ENCODE assay signal across 20 cellular contexts in genomic region chr9:33124046-33124445, GRCh38. TPM values are rescaled to one million over a fixed set of nuclear protein-coding genes. Genes with fewer than 3 reads are reported as not detected.
A peak's percentile ranks its signal among the peaks of the same experiment; 100 is the strongest.
DNase-seq lines count a peak whose midpoint lies in the region; ATAC-seq lines count a peak whose summit lies in the region.
"Had no signal": no experiment of that assay in that cellular context is flagged by ENCODE, and none has a peak within 500 bp of the region (broad histone marks: within the 10 kb centered on the region; RNA-seq: fewer than 3 reads in every experiment).

No MANE protein-coding gene starts in this region.

- H3K36me3 ChIP-seq in CD4-positive, alpha-beta memory T cell (ENCODE audit: insufficient read depth, low read length), result peaks cover 35% of the 10 kb centered on the region
- H3K36me3 ChIP-seq: SJSA1 had no signal

- no peak overlapping the region for H3K27ac ChIP-seq in CD4-positive, alpha-beta memory T cell (ENCODE audit: low read depth, low read length)
- H3K27ac ChIP-seq: SJSA1 had no signal

- H3K9me3 Mint-ChIP-seq in CD4-positive, alpha-beta memory T cell, result no peaks in the 10 kb centered on the region
- no peaks in the 10 kb centered on the region for H3K9me3 Mint-ChIP-seq in activated T-helper 17 cell treated with anti-CD3 and anti-CD28 coated beads, Interleukin-2, amount 50 U/mL, for 72 hours
- H3K9me3 Mint-ChIP-seq in naive B cell, result no peaks in the 10 kb centered on the region
- no peaks in the 10 kb centered on the region for H3K9me3 Mint-ChIP-seq in stimulated activated naive B cell treated with anti-CD40 and anti-IgM and Interleukin-4, amounts not matched to agents 10 μg/mL and 1 μg/mL and 100 μg/mL, for 72 hours

- DNase-seq in CD4-positive, alpha-beta memory T cell, result no peak
- DNase-seq in naive B cell (no peak), NCI-H345 (lab: John Stamatoyannopoulos, UW) (no peak), DMS53 (lab: John Stamatoyannopoulos, UW) (no peak)
- no peak for DNase-seq in stimulated activated naive B cell treated with anti-CD40 and anti-IgM and Interleukin-4, amounts not matched to agents 10 μg/mL and 1 μg/mL and 100 μg/mL, for 72 hours
- DNase-seq in stimulated activated CD4-positive, alpha-beta T cell treated with anti-CD3 and anti-CD28 coated beads, Interleukin-15, amount 100 ng/mL, for 24 hours, result no peak
- DNase-seq: ACHN; AML-193; DND-41; GOT3; MV-4-11; NCI-H1417; NCI-H1930; NCI-H446; NCI-H69; NK-92 treated with Interleukin-12 subunit alpha and Interleukin-12 subunit beta, amount 100 ng/mL, for 24 hours; PC-3 had no signal

- H3K9me3 ChIP-seq in CD4-positive, alpha-beta memory T cell (ENCODE audit: control insufficient read depth in 1 of 2, low read length in 2 of 2), result no peaks in the 10 kb centered on the region
- H3K9me3 ChIP-seq: SJSA1 had no signal

- H3K4me1 Mint-ChIP-seq in CD4-positive, alpha-beta memory T cell, result peaks cover 23 to 61% (median 38%) of the 10 kb centered on the region in 4 donors
- H3K4me1 Mint-ChIP-seq in activated T-helper 17 cell treated with anti-CD3 and anti-CD28 coated beads, Interleukin-2, amount 50 U/mL, for 72 hours, result peaks cover 39% of the 10 kb centered on the region
- peaks cover 63 to 88% (median 63%) of the 10 kb centered on the region in 3 donors for H3K4me1 Mint-ChIP-seq in naive B cell
- peaks cover 63 to 86% of the 10 kb centered on the region in 2 donors for H3K4me1 Mint-ChIP-seq in stimulated activated naive B cell treated with anti-CD40 and anti-IgM and Interleukin-4, amounts not matched to agents 10 μg/mL and 1 μg/mL and 100 μg/mL, for 72 hours

- intact Hi-C loops in CD4-positive, alpha-beta memory T cell (cut with micrococcal nuclease), result no loop called here

- H3K27ac Mint-ChIP-seq in CD4-positive, alpha-beta memory T cell, result peak overlapping the region in 4 of 7 donors; percentile 26 to 68 (median 48)
- peak overlapping the region; percentile 80 for H3K27ac Mint-ChIP-seq in activated T-helper 17 cell treated with anti-CD3 and anti-CD28 coated beads, Interleukin-2, amount 50 U/mL, for 72 hours
- H3K27ac Mint-ChIP-seq in naive B cell, result peak overlapping the region; percentile 99 to 100 (median 100)
- H3K27ac Mint-ChIP-seq in stimulated activated naive B cell treated with anti-CD40 and anti-IgM and Interleukin-4, amounts not matched to agents 10 μg/mL and 1 μg/mL and 100 μg/mL, for 72 hours, result peak overlapping the region; percentile 96

- H3K4me3 ChIP-seq in CD4-positive, alpha-beta memory T cell (ENCODE audit: low read length in 2 of 2), result no peak overlapping the region
- H3K4me3 ChIP-seq: K562, SJSA1 had no signal

- H3K36me3 Mint-ChIP-seq in CD4-positive, alpha-beta memory T cell, result peaks cover 42 to 73% of the 10 kb centered on the region in 2 donors
- peaks cover 86% of the 10 kb centered on the region for H3K36me3 Mint-ChIP-seq in activated T-helper 17 cell treated with anti-CD3 and anti-CD28 coated beads, Interleukin-2, amount 50 U/mL, for 72 hours (ENCODE audit: low read depth)
- H3K36me3 Mint-ChIP-seq in naive B cell, result peaks cover 13 to 17% of the 10 kb centered on the region in 2 donors
- H3K36me3 Mint-ChIP-seq in stimulated activated naive B cell treated with anti-CD40 and anti-IgM and Interleukin-4, amounts not matched to agents 10 μg/mL and 1 μg/mL and 100 μg/mL, for 72 hours, result peaks cover 39 to 82% of the 10 kb centered on the region in 2 donors

- POLR2A ChIA-PET in CD4-positive, alpha-beta memory T cell (lab: Charles Lee; ENCODE audit: partially characterized antibody), result interaction anchor here (0.7 to 1.6 kb wide), 3 partner anchors 14 to 43 kb away, joined by 3 to 5 read pairs (median 5); partner anchors contain the start of gene B4GALT1

- CTCF ChIA-PET in CD4-positive, alpha-beta memory T cell (lab: Charles Lee; ENCODE audit: partially characterized antibody), result interaction anchor here (0.8 kb wide), 1 partner anchor 47 kb away, joined by 3 read pairs; no protein-coding TSS in a partner anchor

- H3K4me3 Mint-ChIP-seq in CD4-positive, alpha-beta memory T cell, result no peak overlapping the region
- no peak overlapping the region for H3K4me3 Mint-ChIP-seq in activated T-helper 17 cell treated with anti-CD3 and anti-CD28 coated beads, Interleukin-2, amount 50 U/mL, for 72 hours
- H3K4me3 Mint-ChIP-seq in naive B cell, result peak overlapping the region in 7 of 8 donors; percentile 35 to 91 (median 85)
- peak overlapping the region; percentile 3 to 29 for H3K4me3 Mint-ChIP-seq in stimulated activated naive B cell treated with anti-CD40 and anti-IgM and Interleukin-4, amounts not matched to agents 10 μg/mL and 1 μg/mL and 100 μg/mL, for 72 hours

- no peaks in the 10 kb centered on the region for H3K27me3 Mint-ChIP-seq in CD4-positive, alpha-beta memory T cell
- H3K27me3 Mint-ChIP-seq in activated T-helper 17 cell treated with anti-CD3 and anti-CD28 coated beads, Interleukin-2, amount 50 U/mL, for 72 hours, result no peaks in the 10 kb centered on the region
- no peaks in the 10 kb centered on the region for H3K27me3 Mint-ChIP-seq in naive B cell
- no peaks in the 10 kb centered on the region for H3K27me3 Mint-ChIP-seq in stimulated activated naive B cell treated with anti-CD40 and anti-IgM and Interleukin-4, amounts not matched to agents 10 μg/mL and 1 μg/mL and 100 μg/mL, for 72 hours

- H3K27me3 ChIP-seq in CD4-positive, alpha-beta memory T cell (ENCODE audit: insufficient read depth, low read length), result no peaks in the 10 kb centered on the region
- H3K27me3 ChIP-seq: SJSA1 had no signal

- no peak for ATAC-seq in activated T-helper 17 cell treated with anti-CD3 and anti-CD28 coated beads, Interleukin-2, amount 50 U/mL, for 72 hours (replicated peaks)
- no peak for ATAC-seq in naive B cell (ENCODE audit: low read depth in 2 of 2)
- no peak for ATAC-seq in stimulated activated naive B cell treated with anti-CD40 and anti-IgM and Interleukin-4, amounts not matched to agents 10 μg/mL and 1 μg/mL and 100 μg/mL, for 72 hours (replicated peaks)
- ATAC-seq: K562, PC-3 had no signal

- H3K4me1 ChIP-seq in CD4-positive, alpha-beta memory T cell (ENCODE audit: insufficient read depth, low read length), result no peaks in the 10 kb centered on the region
- H3K4me1 ChIP-seq: SJSA1 had no signal

RNA-seq across cellular contexts. Expression of gene B4GALT1, which starts 43.1 kb away (rescaled TPM):
- total RNA-seq in CD4-positive, alpha-beta memory T cell, result 10 to 100 TPM; 54.1 to 56.0 TPM
- 10 to 100 TPM; 16.6 to 32.0 TPM for polyA plus RNA-seq in CD4-positive, alpha-beta memory T cell
- total RNA-seq in activated T-helper 17 cell treated with anti-CD3 and anti-CD28 coated beads, Interleukin-2, amount 50 U/mL, for 72 hours, result 10 to 100 TPM; 45.4 to 57.9 TPM
- polyA plus RNA-seq in naive B cell (ENCODE audit: low read depth in 6 of 6), result 100 to 1,000 TPM in 1 of 6 donors, 10 to 100 TPM in 5; 30.4 to 112 (median 72.8) TPM

RNA-seq across cellular contexts. Expression of gene SMU1, which starts 47.6 kb away (rescaled TPM):
- 10 to 100 TPM; 30.9 to 31.6 TPM for total RNA-seq in CD4-positive, alpha-beta memory T cell
- polyA plus RNA-seq in CD4-positive, alpha-beta memory T cell, result 10 to 100 TPM; 21.8 to 33.0 TPM
- total RNA-seq in activated T-helper 17 cell treated with anti-CD3 and anti-CD28 coated beads, Interleukin-2, amount 50 U/mL, for 72 hours, result 10 to 100 TPM; 24.2 to 30.9 TPM
- polyA plus RNA-seq in naive B cell (ENCODE audit: low read depth in 6 of 6), result 10 to 100 TPM; 19.6 to 44.5 (median 25.8) TPM

Comparison
In these comparisons a context has a peak if more than half of its experiments do, and no peak if none do; other contexts are left out.
1. H3K27ac Mint-ChIP-seq: peak in every context shown above with its lines; median percentile 100 in naive B cell; 96 in stimulated activated naive B cell treated with anti-CD40 and anti-IgM and Interleukin-4, amounts not matched to agents 10 μg/mL and 1 μg/mL and 100 μg/mL, for 72 hours; 80 in activated T-helper 17 cell treated with anti-CD3 and anti-CD28 coated beads, Interleukin-2, amount 50 U/mL, for 72 hours; 48 in CD4-positive, alpha-beta memory T cell.
2. H3K4me3 Mint-ChIP-seq: peak in naive B cell (7 of 8) and stimulated activated naive B cell treated with anti-CD40 and anti-IgM and Interleukin-4, amounts not matched to agents 10 μg/mL and 1 μg/mL and 100 μg/mL, for 72 hours (2 of 2); none in CD4-positive, alpha-beta memory T cell (0 of 8) and activated T-helper 17 cell treated with anti-CD3 and anti-CD28 coated beads, Interleukin-2, amount 50 U/mL, for 72 hours (single experiment).